In the genomic region with DNA sequence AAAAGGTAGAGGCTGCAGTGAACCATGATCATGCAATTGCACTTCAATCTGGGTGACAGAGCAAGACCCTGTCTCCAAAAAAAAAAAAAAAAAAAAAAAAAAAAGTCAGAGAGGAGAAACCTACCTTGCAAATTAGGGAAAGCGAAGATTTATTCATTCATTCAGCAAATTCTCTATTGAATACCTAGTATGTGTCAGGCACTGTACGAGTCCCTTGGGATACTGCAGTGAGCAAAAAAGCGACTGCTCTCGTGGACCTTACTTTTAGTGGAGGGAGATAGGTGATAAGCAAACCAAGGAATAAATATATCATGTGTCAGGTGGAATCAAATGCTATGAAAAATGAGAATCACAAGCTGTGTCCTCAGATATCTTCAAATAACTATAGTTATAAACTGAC, we compare ENCODE assay signal across 31 cellular contexts.
DNase-seq lines count a peak whose midpoint lies in the region; ATAC-seq, FAIRE-seq and TF ChIP-seq lines count a peak whose summit lies in the region.
"Had no signal": no experiment of that assay in that cellular context is flagged by ENCODE, and none has a peak within 500 bp of the region (broad histone marks: within the 10 kb centered on the region; RNA-seq: fewer than 3 reads in every experiment).

No MANE protein-coding gene starts in this region.

- DNase-seq in activated T-cell treated with anti-CD3 and anti-CD28 coated beads, Interleukin-2, amount 50 U/mL, for 24 hours: no peak
- DNase-seq in activated T-cell treated with anti-CD3 and anti-CD28 coated beads, Interleukin-2, amount 50 U/mL, for 4 hours: no peak
- no peak for DNase-seq in natural killer cell treated with Interleukin-12 subunit alpha and Interleukin-12 subunit beta and Interleukin-15 and Interleukin-18, amount 100 ng/mL, for 72 hours (ENCODE audit: low spot score)
- DNase-seq in natural killer cell (no peak), NCI-H128 (lab: John Stamatoyannopoulos, UW; ENCODE audit: unreplicated experiment) (no peak), GM12892 (ENCODE audit: insufficient read length) (no peak)
- no peak for DNase-seq in activated CD4-positive, alpha-beta memory T cell treated with anti-CD3 and anti-CD28 coated beads for 36 hours
- DNase-seq in naive thymus-derived CD4-positive, alpha-beta T cell: no peak
- DNase-seq: Caco-2; CD4-positive, alpha-beta T cell; DMS79; EL; GDM1; HCEC 1CT; Karpas-422; NCI-H1092; NCI-H1436; NCI-H187; NCI-H2081 treated with DMSO at 0.1 percent for 48 hours; NCI-H2171; NCI-H226; NCI-H510A; NCI-H69; Peyer's patch; SHP77 treated with DMSO at 0.1 percent for 48 hours had no signal

- TF ChIP-seq POLR2A in GM12892 (IDR thresholded peaks at IDR 0.05; ENCODE audit: low read depth, low read length): no peak

- H3K36me3 ChIP-seq in naive thymus-derived CD4-positive, alpha-beta T cell (ENCODE audit: control insufficient read depth in 2 of 3, insufficient read depth in 3 of 3, low read length in 3 of 3): no peaks in the 10 kb centered on the region
- H3K36me3 ChIP-seq: BLaER1, Peyer's patch had no signal

- H3K27ac ChIP-seq in naive thymus-derived CD4-positive, alpha-beta T cell (ENCODE audit: low read depth, low read length): no peak overlapping the region
- H3K27ac ChIP-seq: BLaER1, HL-60, Peyer's patch had no signal

- POLR2A ChIA-PET in activated CD4-positive, alpha-beta memory T cell treated with anti-CD3 and anti-CD28 coated beads for 36 hours (lab: Charles Lee): no interaction called here
- POLR2A ChIA-PET in naive thymus-derived CD4-positive, alpha-beta T cell (lab: Charles Lee): interaction anchor here (0.6 kb wide), 1 partner anchor 125 kb away, joined by 3 read pairs; no protein-coding TSS in a partner anchor

- TF ChIP-seq CTCF in natural killer cell (IDR thresholded peaks at IDR 0.05): no peak

- no peak overlapping the region for H3K4me3 ChIP-seq in naive thymus-derived CD4-positive, alpha-beta T cell (ENCODE audit: low read length)
- H3K4me3 ChIP-seq: BLaER1, Peyer's patch had no signal

- H3K9me3 ChIP-seq in naive thymus-derived CD4-positive, alpha-beta T cell (ENCODE audit: control insufficient read depth in 2 of 3, low read length in 3 of 3): no peaks in the 10 kb centered on the region
- H3K9me3 ChIP-seq: BLaER1, Caco-2, Peyer's patch had no signal

- H3K27ac Mint-ChIP-seq in activated T-cell treated with anti-CD3 and anti-CD28 coated beads, Interleukin-2, amount 50 U/mL, for 24 hours: peak overlapping the region; percentile 92
- peak overlapping the region; percentile 95 to 98 for H3K27ac Mint-ChIP-seq in natural killer cell treated with Interleukin-12 subunit alpha and Interleukin-12 subunit beta and Interleukin-15 and Interleukin-18, amount 100 ng/mL, for 72 hours
- H3K27ac Mint-ChIP-seq in natural killer cell: peak overlapping the region in 1 of 2 donors; percentile 11
- H3K27ac Mint-ChIP-seq in activated CD4-positive, alpha-beta memory T cell treated with anti-CD3 and anti-CD28 coated beads for 36 hours: peak overlapping the region; percentile 50
- peak overlapping the region in 5 of 9 donors; percentile 48 to 95 (median 66) for H3K27ac Mint-ChIP-seq in naive thymus-derived CD4-positive, alpha-beta T cell

- no peaks in the 10 kb centered on the region for H3K27me3 Mint-ChIP-seq in activated T-cell treated with anti-CD3 and anti-CD28 coated beads, Interleukin-2, amount 50 U/mL, for 24 hours
- no peaks in the 10 kb centered on the region for H3K27me3 Mint-ChIP-seq in activated T-cell treated with anti-CD3 and anti-CD28 coated beads, Interleukin-2, amount 50 U/mL, for 4 hours (ENCODE audit: low read depth)
- H3K27me3 Mint-ChIP-seq in natural killer cell treated with Interleukin-12 subunit alpha and Interleukin-12 subunit beta and Interleukin-15 and Interleukin-18, amount 100 ng/mL, for 72 hours: no peaks in the 10 kb centered on the region
- no peaks in the 10 kb centered on the region for H3K27me3 Mint-ChIP-seq in natural killer cell (ENCODE audit: low read depth in 2 of 2)
- H3K27me3 Mint-ChIP-seq in activated CD4-positive, alpha-beta memory T cell treated with anti-CD3 and anti-CD28 coated beads for 36 hours: no peaks in the 10 kb centered on the region
- no peaks in the 10 kb centered on the region for H3K27me3 Mint-ChIP-seq in naive thymus-derived CD4-positive, alpha-beta T cell
- H3K27me3 Mint-ChIP-seq: CD4-positive, alpha-beta T cell had no signal

- FAIRE-seq in GM12892 (lab: Jason Lieb, UNC): no peak
- FAIRE-seq: A204.1, GM12891, GM19239, H1 had no signal

- H3K4me1 ChIP-seq in naive thymus-derived CD4-positive, alpha-beta T cell (ENCODE audit: control insufficient read depth in 2 of 2, insufficient read depth in 2 of 2, low read length in 2 of 2): peaks cover 39 to 47% of the 10 kb centered on the region in 2 donors
- H3K4me1 ChIP-seq: BLaER1 had no signal

- H3K9me3 Mint-ChIP-seq in activated T-cell treated with anti-CD3 and anti-CD28 coated beads, Interleukin-2, amount 50 U/mL, for 24 hours: no peaks in the 10 kb centered on the region
- peaks cover 5% of the 10 kb centered on the region for H3K9me3 Mint-ChIP-seq in activated T-cell treated with anti-CD3 and anti-CD28 coated beads, Interleukin-2, amount 50 U/mL, for 4 hours
- peaks cover 9% of the 10 kb centered on the region for H3K9me3 Mint-ChIP-seq in natural killer cell treated with Interleukin-12 subunit alpha and Interleukin-12 subunit beta and Interleukin-15 and Interleukin-18, amount 100 ng/mL, for 72 hours
- H3K9me3 Mint-ChIP-seq in natural killer cell: no peaks in the 10 kb centered on the region
- H3K9me3 Mint-ChIP-seq in activated CD4-positive, alpha-beta memory T cell treated with anti-CD3 and anti-CD28 coated beads for 36 hours: no peaks in the 10 kb centered on the region
- peaks cover 0 to 6% (median 0%) of the 10 kb centered on the region in 11 donors for H3K9me3 Mint-ChIP-seq in naive thymus-derived CD4-positive, alpha-beta T cell

- H3K4me3 Mint-ChIP-seq in activated T-cell treated with anti-CD3 and anti-CD28 coated beads, Interleukin-2, amount 50 U/mL, for 24 hours: no peak overlapping the region
- no peak overlapping the region for H3K4me3 Mint-ChIP-seq in activated T-cell treated with anti-CD3 and anti-CD28 coated beads, Interleukin-2, amount 50 U/mL, for 4 hours
- no peak overlapping the region for H3K4me3 Mint-ChIP-seq in natural killer cell treated with Interleukin-12 subunit alpha and Interleukin-12 subunit beta and Interleukin-15 and Interleukin-18, amount 100 ng/mL, for 72 hours
- no peak overlapping the region for H3K4me3 Mint-ChIP-seq in natural killer cell
- H3K4me3 Mint-ChIP-seq in activated CD4-positive, alpha-beta memory T cell treated with anti-CD3 and anti-CD28 coated beads for 36 hours: no peak overlapping the region
- H3K4me3 Mint-ChIP-seq in naive thymus-derived CD4-positive, alpha-beta T cell: peak overlapping the region in 1 of 10 donors; percentile 0
- H3K4me3 Mint-ChIP-seq: CD4-positive, alpha-beta T cell had no signal

- H3K36me3 Mint-ChIP-seq in activated T-cell treated with anti-CD3 and anti-CD28 coated beads, Interleukin-2, amount 50 U/mL, for 24 hours (ENCODE audit: low read depth): peaks cover 15% of the 10 kb centered on the region
- peaks cover 7% of the 10 kb centered on the region for H3K36me3 Mint-ChIP-seq in activated T-cell treated with anti-CD3 and anti-CD28 coated beads, Interleukin-2, amount 50 U/mL, for 4 hours (ENCODE audit: insufficient read depth)
- H3K36me3 Mint-ChIP-seq in natural killer cell treated with Interleukin-12 subunit alpha and Interleukin-12 subunit beta and Interleukin-15 and Interleukin-18, amount 100 ng/mL, for 72 hours: peaks cover 6% of the 10 kb centered on the region
- no peaks in the 10 kb centered on the region for H3K36me3 Mint-ChIP-seq in natural killer cell
- H3K36me3 Mint-ChIP-seq in activated CD4-positive, alpha-beta memory T cell treated with anti-CD3 and anti-CD28 coated beads for 36 hours: peaks cover 5% of the 10 kb centered on the region
- H3K36me3 Mint-ChIP-seq in naive thymus-derived CD4-positive, alpha-beta T cell: peaks cover 4 to 32% (median 7%) of the 10 kb centered on the region in 5 donors

- intact Hi-C loops in natural killer cell (cut with micrococcal nuclease): no loop called here
- intact Hi-C loops in activated CD4-positive, alpha-beta memory T cell treated with anti-CD3 and anti-CD28 coated beads for 36 hours (cut with micrococcal nuclease): no loop called here
- intact Hi-C loops in naive thymus-derived CD4-positive, alpha-beta T cell (cut with micrococcal nuclease): loop anchor here in 1 of 2 donors (2.0 kb wide), 1 partner anchor 14 kb away; no protein-coding TSS in a partner anchor

- H3K4me1 Mint-ChIP-seq in activated T-cell treated with anti-CD3 and anti-CD28 coated beads, Interleukin-2, amount 50 U/mL, for 24 hours (ENCODE audit: low read depth): peaks cover 87% of the 10 kb centered on the region
- peaks cover 77% of the 10 kb centered on the region for H3K4me1 Mint-ChIP-seq in activated T-cell treated with anti-CD3 and anti-CD28 coated beads, Interleukin-2, amount 50 U/mL, for 4 hours (ENCODE audit: low read depth)
- peaks cover 66 to 75% of the 10 kb centered on the region in 2 donors for H3K4me1 Mint-ChIP-seq in natural killer cell treated with Interleukin-12 subunit alpha and Interleukin-12 subunit beta and Interleukin-15 and Interleukin-18, amount 100 ng/mL, for 72 hours (ENCODE audit: low read depth in 2 of 2)
- peaks cover 71 to 78% of the 10 kb centered on the region in 2 donors for H3K4me1 Mint-ChIP-seq in natural killer cell
- peaks cover 81% of the 10 kb centered on the region for H3K4me1 Mint-ChIP-seq in activated CD4-positive, alpha-beta memory T cell treated with anti-CD3 and anti-CD28 coated beads for 36 hours (ENCODE audit: low read depth)
- H3K4me1 Mint-ChIP-seq in naive thymus-derived CD4-positive, alpha-beta T cell: peaks cover 63 to 93% (median 91%) of the 10 kb centered on the region in 7 donors

- CTCF ChIA-PET in activated CD4-positive, alpha-beta memory T cell treated with anti-CD3 and anti-CD28 coated beads for 36 hours (lab: Charles Lee): interaction anchor here (1.6 to 4.0 kb wide), 2 partner anchors 10 to 102 kb away, joined by 4 to 39 read pairs; a partner anchor contains a TSS
- CTCF ChIA-PET in naive thymus-derived CD4-positive, alpha-beta T cell (lab: Charles Lee): interaction anchor here (1.2 kb wide), 1 partner anchor 107 kb away, joined by 3 read pairs; no protein-coding TSS in a partner anchor

- no peaks in the 10 kb centered on the region for H3K27me3 ChIP-seq in naive thymus-derived CD4-positive, alpha-beta T cell (ENCODE audit: control insufficient read depth in 2 of 2, insufficient read depth in 2 of 2, low read length in 2 of 2)
- H3K27me3 ChIP-seq: BLaER1, Peyer's patch had no signal

- no peak for ATAC-seq in activated T-cell treated with anti-CD3 and anti-CD28 coated beads, Interleukin-2, amount 50 U/mL, for 4 hours
- ATAC-seq in natural killer cell treated with Interleukin-12 subunit alpha and Interleukin-12 subunit beta and Interleukin-15 and Interleukin-18, amount 100 ng/mL, for 72 hours: no peak
- ATAC-seq in natural killer cell: no peak
- no peak for ATAC-seq in naive thymus-derived CD4-positive, alpha-beta T cell
